ENCODE assay signal across 17 cellular contexts in genomic region chr15:82040395-82040794, GRCh38.
"Had no signal": no experiment of that assay in that cellular context is flagged by ENCODE, and none has a peak within 500 bp of the region (broad histone marks: within the 10 kb centered on the region; RNA-seq: fewer than 3 reads in every experiment).

No MANE protein-coding gene starts in this region.

- H3K27ac Mint-ChIP-seq: activated CD8-positive, alpha-beta T cell treated with anti-CD3 and anti-CD28 coated beads, Interleukin-2, amount 10 ng/mL, durations not matched to agents 7 days and 5 days; natural killer cell treated with Interleukin-12 subunit alpha and Interleukin-12 subunit beta and Interleukin-15 and Interleukin-18, amount 100 ng/mL, for 72 hours; stimulated activated naive CD8-positive, alpha-beta T cell treated with anti-CD3 and anti-CD28 coated beads, Interleukin-15, amount 100 ng/mL, for 72 hours had no signal

- H3K36me3 ChIP-seq: uterus had no signal

- ATAC-seq: activated CD8-positive, alpha-beta T cell treated with anti-CD3 and anti-CD28 coated beads, Interleukin-2, amount 10 ng/mL, durations not matched to agents 7 days and 5 days; foreskin keratinocyte; natural killer cell treated with Interleukin-12 subunit alpha and Interleukin-12 subunit beta and Interleukin-15 and Interleukin-18, amount 100 ng/mL, for 72 hours; stimulated activated naive CD8-positive, alpha-beta T cell treated with anti-CD3 and anti-CD28 coated beads, Interleukin-15, amount 100 ng/mL, for 72 hours had no signal

- H3K27ac ChIP-seq: foreskin keratinocyte, uterus had no signal

- H3K4me3 Mint-ChIP-seq: activated CD8-positive, alpha-beta T cell treated with anti-CD3 and anti-CD28 coated beads, Interleukin-2, amount 10 ng/mL, durations not matched to agents 7 days and 5 days; natural killer cell treated with Interleukin-12 subunit alpha and Interleukin-12 subunit beta and Interleukin-15 and Interleukin-18, amount 100 ng/mL, for 72 hours; stimulated activated naive CD8-positive, alpha-beta T cell treated with anti-CD3 and anti-CD28 coated beads, Interleukin-15, amount 100 ng/mL, for 72 hours had no signal

- H3K27me3 ChIP-seq: uterus had no signal

- H3K4me1 ChIP-seq: foreskin keratinocyte had no signal

- H3K4me3 ChIP-seq: uterus had no signal

- H3K9me3 Mint-ChIP-seq: natural killer cell treated with Interleukin-12 subunit alpha and Interleukin-12 subunit beta and Interleukin-15 and Interleukin-18, amount 100 ng/mL, for 72 hours; stimulated activated naive CD8-positive, alpha-beta T cell treated with anti-CD3 and anti-CD28 coated beads, Interleukin-15, amount 100 ng/mL, for 72 hours had no signal

- H3K36me3 Mint-ChIP-seq: natural killer cell treated with Interleukin-12 subunit alpha and Interleukin-12 subunit beta and Interleukin-15 and Interleukin-18, amount 100 ng/mL, for 72 hours had no signal

- DNase-seq: activated CD4-positive, alpha-beta T cell treated with anti-CD3 and anti-CD28 coated beads for 48 hours; activated CD8-positive, alpha-beta memory T cell treated with anti-CD3 and anti-CD28 coated beads, Interleukin-2, amount 50 U/mL, for 48 hours; activated CD8-positive, alpha-beta T cell treated with anti-CD3 and anti-CD28 coated beads, Interleukin-2, amount 10 ng/mL, durations not matched to agents 7 days and 5 days; activated naive CD4-positive, alpha-beta T cell; aorta; foreskin keratinocyte; mesenchymal stem cell; stimulated activated CD4-positive, alpha-beta T cell treated with anti-CD3 and anti-CD28 coated beads, Interleukin-15, amount 100 ng/mL, for 24 hours; stimulated activated CD4-positive, alpha-beta T cell treated with anti-CD3 and anti-CD28 coated beads, Interleukin-4, amount 100 ng/mL, for 24 hours; stimulated activated naive CD8-positive, alpha-beta T cell treated with anti-CD3 and anti-CD28 coated beads, Interleukin-15, amount 100 ng/mL, for 72 hours; T1000; uterus had no signal

- H3K9me3 ChIP-seq: uterus had no signal

- FAIRE-seq: bronchial epithelial cell, colon, endothelial cell of umbilical vein, islet of Langerhans had no signal
